8 cellular contexts compared by ENCODE assay signal in genomic region chr11:10294289-10294953, GRCh38. TPM values are rescaled to one million over a fixed set of nuclear protein-coding genes. Genes with fewer than 3 reads are reported as not detected.
A peak's percentile ranks its signal among the peaks of the same experiment; 100 is the strongest.
DNase-seq lines count a peak whose midpoint lies in the region; ATAC-seq, FAIRE-seq and TF ChIP-seq lines count a peak whose summit lies in the region.

No MANE protein-coding gene starts in this region.

- H3K36me3 Mint-ChIP-seq in activated CD8-positive, alpha-beta T cell treated with anti-CD3 and anti-CD28 coated beads for 36 hours (ENCODE audit: low read depth), result no peaks in the 10 kb centered on the region

- peak overlapping the region; percentile 65 for H3K4me3 Mint-ChIP-seq in activated CD8-positive, alpha-beta T cell treated with anti-CD3 and anti-CD28 coated beads for 36 hours

- peak overlapping the region; percentile 22 for H3K27ac Mint-ChIP-seq in activated CD8-positive, alpha-beta T cell treated with anti-CD3 and anti-CD28 coated beads for 36 hours

- intact Hi-C loops in activated CD8-positive, alpha-beta T cell treated with anti-CD3 and anti-CD28 coated beads for 36 hours (cut with micrococcal nuclease), result loop anchor here (10.0 kb wide), 1 partner anchor 680 kb away; no protein-coding TSS in a partner anchor

- H2AFZ ChIP-seq in neuron (ENCODE audit: low read depth, low read length), result peak overlapping the region; percentile 97

- ATAC-seq in activated CD8-positive, alpha-beta T cell treated with anti-CD3 and anti-CD28 coated beads for 36 hours, result no peak
- ATAC-seq in HG02938 (IDR thresholded peaks at IDR 0.05; ENCODE audit: unreplicated experiment) (no peak), GM21360 (IDR thresholded peaks at IDR 0.05; ENCODE audit: unreplicated experiment) (no peak)

- no peaks in the 10 kb centered on the region for H3K27me3 ChIP-seq in BE2C
- no peaks in the 10 kb centered on the region for H3K27me3 ChIP-seq in neuron (ENCODE audit: insufficient read depth, low read length)

- TF ChIP-seq CTCF in BE2C (IDR thresholded peaks at IDR 0.05; ENCODE audit: low read depth, low read length) (no peak), HFF-Myc (IDR thresholded peaks at IDR 0.05; ENCODE audit: low read depth, low read length, missing control alignments) (no peak)
- no peak for TF ChIP-seq CTCF in activated CD8-positive, alpha-beta T cell treated with anti-CD3 and anti-CD28 coated beads for 36 hours (IDR thresholded peaks at IDR 0.05)

- peak overlapping the region; percentile 78 for H3K4me3 ChIP-seq in BE2C (ENCODE audit: low read depth, low read length)
- peak overlapping the region; percentile 63 for H3K4me3 ChIP-seq in HFF-Myc (replicated peaks; ENCODE audit: low read depth, low read length)
- H3K4me3 ChIP-seq in neuron (ENCODE audit: low read length), result peak overlapping the region; percentile 56

- H3K36me3 ChIP-seq in BE2C (no peaks in the 10 kb centered on the region; the same call in 1 of the 2 replicates), neuron (ENCODE audit: insufficient read depth, low read length) (no peaks in the 10 kb centered on the region)

- peak; percentile 21 for DNase-seq in BE2C
- DNase-seq in HFF-Myc (ENCODE audit: extremely low read depth, low read depth), result no peak
- no peak for DNase-seq in activated CD8-positive, alpha-beta T cell treated with anti-CD3 and anti-CD28 coated beads for 36 hours
- DNase-seq in frontal cortex (ENCODE audit: low spot score in 2 of 2), result peak; percentile 53 to 57
- no peak for DNase-seq in stimulated activated CD4-positive, alpha-beta T cell treated with anti-CD3 and anti-CD28 coated beads, Interleukin-4, amount 100 ng/mL, for 1 hour

- peaks cover 35% of the 10 kb centered on the region for H3K4me1 Mint-ChIP-seq in activated CD8-positive, alpha-beta T cell treated with anti-CD3 and anti-CD28 coated beads for 36 hours (ENCODE audit: low read depth)

- POLR2A ChIA-PET in activated CD8-positive, alpha-beta T cell treated with anti-CD3 and anti-CD28 coated beads for 36 hours (lab: Charles Lee), result no interaction called here

- H3K9me3 ChIP-seq in BE2C (no peaks in the 10 kb centered on the region), neuron (ENCODE audit: low read length) (no peaks in the 10 kb centered on the region)

- CTCF ChIA-PET in activated CD8-positive, alpha-beta T cell treated with anti-CD3 and anti-CD28 coated beads for 36 hours (lab: Charles Lee), result interaction anchor here (5.9 kb wide), 1 partner anchor 11 kb away, joined by 42 read pairs; the partner anchor contains the start of gene ADM

- H3K27me3 Mint-ChIP-seq in activated CD8-positive, alpha-beta T cell treated with anti-CD3 and anti-CD28 coated beads for 36 hours, result peaks cover 30% of the 10 kb centered on the region

- H3K9me3 Mint-ChIP-seq in activated CD8-positive, alpha-beta T cell treated with anti-CD3 and anti-CD28 coated beads for 36 hours, result no peaks in the 10 kb centered on the region

- FAIRE-seq in frontal cortex (lab: Jason Lieb, UNC), result no peak

- H3K4me1 ChIP-seq in BE2C (no peaks in the 10 kb centered on the region), neuron (ENCODE audit: insufficient read depth, low read length) (peaks cover 6% of the 10 kb centered on the region)

RNA-seq across cellular contexts. Expression of gene SBF2, which starts 0.4 kb away (rescaled TPM):
- polyA plus RNA-seq in BE2C (2012; ENCODE audit: insufficient read depth, insufficient read length, low read depth), result 7.6 TPM
- 10 to 100 TPM in 1 of 2 experiments, 1 to 10 TPM in 1; 10.0 to 11.0 TPM for total RNA-seq in activated CD8-positive, alpha-beta T cell treated with anti-CD3 and anti-CD28 coated beads for 36 hours
- total RNA-seq in frontal cortex, result 104 TPM

RNA-seq across cellular contexts. Expression of gene ADM, which starts 10.5 kb away (rescaled TPM):
- 3.4 TPM for polyA plus RNA-seq in BE2C (2012; ENCODE audit: insufficient read depth, insufficient read length, low read depth)
- total RNA-seq in activated CD8-positive, alpha-beta T cell treated with anti-CD3 and anti-CD28 coated beads for 36 hours, result 10 to 100 TPM; 43.1 to 46.9 TPM
- total RNA-seq in frontal cortex, result 8.6 TPM

Comparison
In these comparisons a context has a peak if more than half of its experiments do, and no peak if none do; other contexts are left out.
1. DNase-seq: peak in BE2C (single experiment) and frontal cortex (2 of 2); none in HFF-Myc (single experiment), activated CD8-positive, alpha-beta T cell treated with anti-CD3 and anti-CD28 coated beads for 36 hours (single experiment) and stimulated activated CD4-positive, alpha-beta T cell treated with anti-CD3 and anti-CD28 coated beads, Interleukin-4, amount 100 ng/mL, for 1 hour (single experiment).
2. Peak in every context shown above with its lines, with median percentiles within 50 percentile points of each other: H3K4me3 ChIP-seq.